In the genomic region with DNA sequence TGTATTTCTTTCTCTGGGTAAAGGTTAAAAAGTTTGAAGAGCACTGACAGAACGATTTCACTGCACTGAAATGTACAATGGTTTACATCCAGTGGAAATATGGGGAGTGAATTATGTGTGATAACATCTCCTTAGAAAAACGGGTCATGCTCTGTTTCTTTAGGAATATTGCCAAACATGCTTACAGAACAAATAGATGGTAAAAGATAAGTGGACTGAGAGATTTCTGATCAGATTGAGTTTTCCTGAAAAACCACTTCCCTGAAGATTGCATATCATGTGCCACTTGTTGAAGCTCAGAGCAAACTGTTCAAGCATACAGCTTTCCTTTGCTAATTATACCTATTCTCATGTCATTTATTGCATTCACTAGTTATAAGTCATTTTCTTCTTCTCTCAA, we compare ENCODE assay signal across 30 cellular contexts. TPM values are rescaled to one million over a fixed set of nuclear protein-coding genes. Genes with fewer than 3 reads are reported as not detected.
DNase-seq lines count a peak whose midpoint lies in the region; ATAC-seq and TF ChIP-seq lines count a peak whose summit lies in the region.
"Had no signal": no experiment of that assay in that cellular context is flagged by ENCODE, and none has a peak within 500 bp of the region (broad histone marks: within the 10 kb centered on the region; RNA-seq: fewer than 3 reads in every experiment).

No MANE protein-coding gene starts in this region.

- TF ChIP-seq CTCF in Calu3 (IDR thresholded peaks at IDR 0.05; ENCODE audit: unreplicated experiment) (no peak), LNCaP clone FGC (IDR thresholded peaks at IDR 0.05; ENCODE audit: control insufficient read depth, extremely low read depth, insufficient read depth) (no peak), mesothelial cell of epicardium (IDR thresholded peaks at IDR 0.05; ENCODE audit: unreplicated experiment) (no peak), mucosa of descending colon (IDR thresholded peaks at IDR 0.05) (no peak)

- H3K4me1 Mint-ChIP-seq in Calu3 (ENCODE audit: low read depth, unreplicated experiment) (peaks cover 31% of the 10 kb centered on the region), mesothelial cell of epicardium (peaks cover 44% of the 10 kb centered on the region)
- peaks cover 3% of the 10 kb centered on the region for H3K4me1 Mint-ChIP-seq in T-helper 2 cell treated with Interferon-gamma antibody and Interleukin-4, amounts not matched to agents 5 μg/mL and 100 μg/mL, for 36 hours (ENCODE audit: low read depth)

- no peak overlapping the region for H3K27ac ChIP-seq in effector memory CD4-positive, alpha-beta T cell (ENCODE audit: insufficient read depth, low read length, poor library complexity, severe bottlenecking)
- H3K27ac ChIP-seq: SJCRH30 had no signal

- intact Hi-C loops in Calu3 (cut with micrococcal nuclease; ENCODE audit: unreplicated experiment) (loop anchor here (2.0 kb wide), 1 partner anchor 46 kb away; no protein-coding TSS in a partner anchor), mucosa of descending colon (cut with DNase I, micrococcal nuclease) (no loop called here)

- no peaks in the 10 kb centered on the region for H3K4me1 ChIP-seq in effector memory CD4-positive, alpha-beta T cell (ENCODE audit: control insufficient read depth, insufficient read depth, low read length, poor library complexity, severe bottlenecking)
- H3K4me1 ChIP-seq in mucosa of descending colon (ENCODE audit: low read depth), result no peaks in the 10 kb centered on the region
- H3K4me1 ChIP-seq: HAP-1 had no signal

- H3K4me3 ChIP-seq in LNCaP clone FGC (ENCODE audit: low read depth, low read length) (no peak overlapping the region), mucosa of descending colon (no peak overlapping the region)
- H3K4me3 ChIP-seq in effector memory CD4-positive, alpha-beta T cell (ENCODE audit: insufficient read depth, low read depth, low read length, poor library complexity, severe bottlenecking), result no peak overlapping the region
- H3K4me3 ChIP-seq: HAP-1, SJCRH30, testis had no signal

- CTCF ChIA-PET in Calu3 (lab: Charles Lee), result no interaction called here

- H3K27me3 ChIP-seq in effector memory CD4-positive, alpha-beta T cell (replicated peaks; ENCODE audit: control insufficient read depth, insufficient read depth, low read length, poor library complexity, severe bottlenecking), result no peaks in the 10 kb centered on the region
- H3K27me3 ChIP-seq: SJCRH30, testis had no signal

- H3K9me3 Mint-ChIP-seq in Calu3 (ENCODE audit: low read depth, unreplicated experiment) (no peaks in the 10 kb centered on the region), mesothelial cell of epicardium (peaks cover 10% of the 10 kb centered on the region)
- peaks cover 6% of the 10 kb centered on the region for H3K9me3 Mint-ChIP-seq in T-helper 2 cell treated with Interferon-gamma antibody and Interleukin-4, amounts not matched to agents 5 μg/mL and 100 μg/mL, for 36 hours
- H3K9me3 Mint-ChIP-seq: natural killer cell treated with Interleukin-12 subunit alpha and Interleukin-12 subunit beta and Interleukin-15 and Interleukin-18, amount 100 ng/mL, for 72 hours had no signal

- in situ Hi-C loops in SK-MEL-5 (cut with HindIII; ENCODE audit: low pct_unique_long_range_greater_than_20kb, low sequenced_read_pairs), result loop anchor here (25.0 kb wide), 1 partner anchor 302 kb away; no protein-coding TSS in a partner anchor

- no peaks in the 10 kb centered on the region for H3K36me3 ChIP-seq in effector memory CD4-positive, alpha-beta T cell (ENCODE audit: control insufficient read depth, insufficient read depth, low read length)
- H3K36me3 ChIP-seq in mucosa of descending colon (ENCODE audit: low read depth), result no peaks in the 10 kb centered on the region
- H3K36me3 ChIP-seq: HAP-1, SJCRH30 had no signal

- no peaks in the 10 kb centered on the region for H3K36me3 Mint-ChIP-seq in Calu3 (ENCODE audit: insufficient read depth, unreplicated experiment)
- H3K36me3 Mint-ChIP-seq in mesothelial cell of epicardium, result peaks cover 1% of the 10 kb centered on the region
- H3K36me3 Mint-ChIP-seq in T-helper 2 cell treated with Interferon-gamma antibody and Interleukin-4, amounts not matched to agents 5 μg/mL and 100 μg/mL, for 36 hours (ENCODE audit: low read depth), result no peaks in the 10 kb centered on the region
- H3K36me3 Mint-ChIP-seq: CD4-positive, CD25-positive, alpha-beta regulatory T cell; natural killer cell treated with Interleukin-12 subunit alpha and Interleukin-12 subunit beta and Interleukin-15 and Interleukin-18, amount 100 ng/mL, for 72 hours had no signal

- H3K27me3 Mint-ChIP-seq in Calu3 (ENCODE audit: unreplicated experiment) (peaks cover 53% of the 10 kb centered on the region), mesothelial cell of epicardium (ENCODE audit: low read depth) (no peaks in the 10 kb centered on the region)
- peaks cover 15% of the 10 kb centered on the region for H3K27me3 Mint-ChIP-seq in T-helper 2 cell treated with Interferon-gamma antibody and Interleukin-4, amounts not matched to agents 5 μg/mL and 100 μg/mL, for 36 hours (ENCODE audit: low read depth)
- H3K27me3 Mint-ChIP-seq: activated B cell treated with CpG ODN at 0.5 μM for 24 hours; stimulated activated memory B cell treated with anti-CD40 and anti-IgM and Interleukin-4, amounts not matched to agents 10 μg/mL and 1 μg/mL and 100 μg/mL, for 72 hours had no signal

- no TSS peak for BruUV-seq in Calu3 (replicated peaks; lab: Mats Ljungman, UMichigan)

- peak overlapping the region; percentile 16 for H3K27ac Mint-ChIP-seq in Calu3 (ENCODE audit: unreplicated experiment)
- H3K27ac Mint-ChIP-seq in mesothelial cell of epicardium, result peak overlapping the region; percentile 84
- H3K27ac Mint-ChIP-seq in T-helper 2 cell treated with Interferon-gamma antibody and Interleukin-4, amounts not matched to agents 5 μg/mL and 100 μg/mL, for 36 hours, result no peak overlapping the region
- H3K27ac Mint-ChIP-seq: activated B cell treated with CpG ODN at 0.5 μM for 24 hours; CD4-positive, CD25-positive, alpha-beta regulatory T cell; natural killer cell treated with Interleukin-12 subunit alpha and Interleukin-12 subunit beta and Interleukin-15 and Interleukin-18, amount 100 ng/mL, for 72 hours; stimulated activated memory B cell treated with anti-CD40 and anti-IgM and Interleukin-4, amounts not matched to agents 10 μg/mL and 1 μg/mL and 100 μg/mL, for 72 hours had no signal

- DNase-seq in Calu3, result no peak
- DNase-seq in LNCaP clone FGC (ENCODE audit: low read depth), result peak; percentile 75
- peak; percentile 57 for DNase-seq in SK-MEL-5 (ENCODE audit: low read depth, low spot score)
- DNase-seq in mesothelial cell of epicardium (ENCODE audit: low spot score in 2 of 2, unreplicated experiment in 2 of 2), result no peak
- no peak for DNase-seq in T-helper 2 cell treated with Interferon-gamma antibody and Interleukin-4, amounts not matched to agents 5 μg/mL and 100 μg/mL, for 36 hours (ENCODE audit: low spot score)
- no peak for DNase-seq in effector memory CD4-positive, alpha-beta T cell
- no peak for DNase-seq in mucosa of descending colon
- DNase-seq: activated B cell treated with CpG ODN at 0.5 μM for 24 hours; activated CD4-positive, alpha-beta T cell treated with anti-CD3 and anti-CD28 coated beads, Interleukin-2, amount 50 U/mL, for 48 hours; activated naive CD4-positive, alpha-beta T cell treated with Interleukin-2 at 50 U/mL for 16 hours; CD4-positive, CD25-positive, alpha-beta regulatory T cell; Kasumi-1; kidney glomerular epithelial cell; NCI-H1092 treated with DMSO at 0.1 percent for 48 hours; NCI-H774; posterior cingulate gyrus; stimulated activated CD4-positive, alpha-beta T cell treated with anti-CD3 and anti-CD28 coated beads, Interleukin-1b, Interleukin-23, amount 100 ng/mL, for 48 hours had no signal

- no peak for ATAC-seq in HG03342 (IDR thresholded peaks at IDR 0.05; ENCODE audit: unreplicated experiment)
- no peak for ATAC-seq in mucosa of descending colon
- ATAC-seq: natural killer cell treated with Interleukin-12 subunit alpha and Interleukin-12 subunit beta and Interleukin-15 and Interleukin-18, amount 100 ng/mL, for 72 hours; Panc1; stimulated activated memory B cell treated with anti-CD40 and anti-IgM and Interleukin-4, amounts not matched to agents 10 μg/mL and 1 μg/mL and 100 μg/mL, for 72 hours had no signal

- H3K4me3 Mint-ChIP-seq in Calu3 (ENCODE audit: low read depth, unreplicated experiment), result no peak overlapping the region
- no peak overlapping the region for H3K4me3 Mint-ChIP-seq in mesothelial cell of epicardium
- no peak overlapping the region for H3K4me3 Mint-ChIP-seq in T-helper 2 cell treated with Interferon-gamma antibody and Interleukin-4, amounts not matched to agents 5 μg/mL and 100 μg/mL, for 36 hours
- H3K4me3 Mint-ChIP-seq: activated B cell treated with CpG ODN at 0.5 μM for 24 hours; CD4-positive, CD25-positive, alpha-beta regulatory T cell; natural killer cell treated with Interleukin-12 subunit alpha and Interleukin-12 subunit beta and Interleukin-15 and Interleukin-18, amount 100 ng/mL, for 72 hours; stimulated activated memory B cell treated with anti-CD40 and anti-IgM and Interleukin-4, amounts not matched to agents 10 μg/mL and 1 μg/mL and 100 μg/mL, for 72 hours had no signal

- no peaks in the 10 kb centered on the region for H3K9me3 ChIP-seq in effector memory CD4-positive, alpha-beta T cell (ENCODE audit: control insufficient read depth, low read length)
- no peaks in the 10 kb centered on the region for H3K9me3 ChIP-seq in mucosa of descending colon
- H3K9me3 ChIP-seq: HAP-1, SJCRH30, testis had no signal

RNA-seq across cellular contexts. Expression of a gene that starts 29.9 kb away (rescaled TPM):
- 2.9 and 4.2 TPM in 2 replicates for total RNA-seq in Calu3 (2022)
- 2.1 and 2.4 TPM in 2 replicates for total RNA-seq in SK-MEL-5 (2014; rRNA removed; shearing (Covaris generic))
- 1.5 and 2.0 TPM in 2 replicates for polyA plus RNA-seq in SK-MEL-5 (2015; cell fraction: cytosol; rRNA removed)
- polyA plus RNA-seq in SK-MEL-5 (2015; cell fraction: nucleus; rRNA removed), result 1.4 and 4.4 TPM in 2 replicates
- 84.5 to 91.7 TPM (median 89.8 TPM) in 3 replicates for total RNA-seq in mesothelial cell of epicardium
- 10 to 100 TPM in 1 of 3 donors, 1 to 10 TPM in 2; 4.7 to 15.8 (median 4.9) TPM for total RNA-seq in mucosa of descending colon

RNA-seq across cellular contexts. Expression of a gene that starts 47.9 kb away (rescaled TPM):
- 0.59 TPM in 1 of 2 replicates, not detected in the other for total RNA-seq in Calu3 (2022)
- total RNA-seq in SK-MEL-5 (2014; rRNA removed; shearing (Covaris generic)), result not detected in 2 replicates
- polyA plus RNA-seq in SK-MEL-5 (2015; cell fraction: cytosol; rRNA removed), result not detected in 2 replicates
- not detected in 2 replicates for polyA plus RNA-seq in SK-MEL-5 (2015; cell fraction: nucleus; rRNA removed)
- not detected in 3 replicates for total RNA-seq in mesothelial cell of epicardium
- total RNA-seq in mucosa of descending colon, result 10 to 100 TPM in 1 of 3 donors, 1 to 10 TPM in 2; 4.1 to 11.6 (median 9.7) TPM
- total RNA-seq: cardiac septum; CD4-positive, CD25-positive, alpha-beta regulatory T cell; epithelial cell of proximal tubule; mesenteric fat pad; SJCRH30; skeletal muscle tissue; T-helper 2 cell treated with Interferon-gamma antibody and Interleukin-4, amounts not matched to agents 100 ng/mL and 5 ng/mL, for 36 hours had no signal
- polyA plus RNA-seq: AG04450; CD4-positive, CD25-positive, alpha-beta regulatory T cell had no signal

Comparison
In these comparisons a context has a peak if more than half of its experiments do, and no peak if none do; other contexts are left out.
1. DNase-seq: peak in LNCaP clone FGC (single experiment) and SK-MEL-5 (single experiment); none in Calu3 (single experiment), mesothelial cell of epicardium (0 of 2), T-helper 2 cell treated with Interferon-gamma antibody and Interleukin-4, amounts not matched to agents 5 μg/mL and 100 μg/mL, for 36 hours (single experiment), effector memory CD4-positive, alpha-beta T cell (0 of 3) and mucosa of descending colon (0 of 3).